8 cellular contexts compared by ENCODE assay signal in the genomic region with DNA sequence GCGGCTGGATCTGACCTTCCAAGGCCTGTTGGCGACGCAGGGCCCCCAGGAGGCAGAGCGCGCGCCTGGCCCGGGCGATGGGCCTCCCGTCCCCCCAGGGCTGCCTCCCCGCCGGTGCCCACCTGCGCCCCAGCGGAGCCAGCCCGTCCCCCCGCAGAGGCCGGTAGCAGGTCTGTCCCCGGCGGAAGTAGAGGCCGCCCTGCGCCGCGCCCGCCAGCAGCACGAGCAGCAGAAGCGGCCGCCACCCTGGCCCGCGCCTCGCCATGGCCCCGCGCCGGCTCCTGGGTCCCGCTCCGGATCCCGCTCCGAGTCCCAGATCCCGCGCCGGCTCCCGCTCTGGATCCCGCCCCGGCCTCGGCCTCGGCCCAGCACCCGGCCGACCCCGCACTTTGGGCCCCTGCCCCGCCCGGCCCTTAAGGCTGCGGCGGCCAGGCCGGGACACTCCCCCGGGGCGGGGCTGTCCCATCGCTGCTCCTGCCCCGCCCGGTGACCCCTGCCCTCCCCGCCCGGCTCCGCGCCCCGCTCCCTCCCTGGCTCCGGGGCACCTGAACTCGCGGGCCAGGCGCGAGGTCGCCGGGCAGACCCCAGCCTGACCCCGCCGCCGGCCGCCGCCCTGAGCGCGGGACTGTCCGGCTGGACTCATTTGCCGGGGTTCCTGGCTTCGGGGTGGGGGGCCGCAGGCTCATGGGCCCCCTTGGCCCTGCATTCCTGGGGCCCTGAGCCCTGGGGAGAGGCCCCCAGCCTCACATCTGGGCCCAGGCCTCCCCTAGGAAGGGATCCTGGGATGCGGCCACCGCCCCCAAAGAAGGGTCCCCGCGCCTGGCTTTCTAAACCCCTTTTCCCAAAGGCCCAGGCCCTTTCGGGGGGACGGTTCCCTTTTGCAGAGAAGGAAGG. TPM values are rescaled to one million over a fixed set of nuclear protein-coding genes. Genes with fewer than 3 reads are reported as not detected.
A peak's percentile ranks its signal among the peaks of the same experiment; 100 is the strongest.
DNase-seq lines count a peak whose midpoint lies in the region; ATAC-seq, FAIRE-seq and TF ChIP-seq lines count a peak whose summit lies in the region.

A gene (minus strand): TSS at position 391 of the 894 bp plus-strand sequence. CDS start 126 bp downstream, at position 265.

- WGBS in right cardiac atrium = 9% methylated on average over 86 of the region's 86 CpGs

- no peaks in the 10 kb centered on the region for H3K9me3 ChIP-seq in astrocyte (ENCODE audit: insufficient read depth, low read depth, low read length)
- H3K9me3 ChIP-seq in right cardiac atrium (ENCODE audit: control insufficient read depth, low read length) = no peaks in the 10 kb centered on the region

- H2AFZ ChIP-seq in astrocyte (ENCODE audit: low read depth, low read length) = peak within 1 kb of the TSS; percentile 84

- H3K36me3 ChIP-seq in astrocyte (ENCODE audit: insufficient read depth, low read length) = no peaks in the 10 kb centered on the region

- H3K4me2 ChIP-seq in astrocyte (ENCODE audit: low read length) = peak within 1 kb of the TSS; percentile 93

- DNase-seq in CD14-positive monocyte (ENCODE audit: low spot score) (no peak), RPMI7951 (ENCODE audit: low read depth) (peak; percentile 72), astrocyte (ENCODE audit: low read depth) (no peak), right cardiac atrium (peak; percentile 80 to 93 (median 89)), sciatic nerve (ENCODE audit: low spot score) (peak; percentile 73)

- peaks cover 28% of the 10 kb centered on the region for H3K79me2 ChIP-seq in astrocyte (ENCODE audit: insufficient read depth, low read length)

- intact Hi-C loops in CD14-positive monocyte (cut with micrococcal nuclease) (loop anchor here (5.0 to 10.0 kb wide), 3 partner anchors 100 to 122 kb away; no protein-coding TSS in a partner anchor), right cardiac atrium (cut with DNase I) (no loop called here), sciatic nerve (cut with DNase I) (no loop called here)

- peaks cover 24% of the 10 kb centered on the region for H4K20me1 ChIP-seq in astrocyte (ENCODE audit: insufficient read depth, low read length)

- H3K9me3 Mint-ChIP-seq in CD14-positive monocyte (peaks cover 0 to 1% (median 0%) of the 10 kb centered on the region in 7 donors), astrocyte (ENCODE audit: unreplicated experiment) (no peaks in the 10 kb centered on the region)

- peaks cover 22 to 27% of the 10 kb centered on the region in 2 donors for H3K36me3 Mint-ChIP-seq in CD14-positive monocyte
- peaks cover 12% of the 10 kb centered on the region for H3K36me3 Mint-ChIP-seq in astrocyte (ENCODE audit: low read depth, unreplicated experiment)

- H3K27ac ChIP-seq in astrocyte (ENCODE audit: low read depth, low read length) (peak within 1 kb of the TSS; percentile 56), right cardiac atrium (ENCODE audit: low read length) (peak within 1 kb of the TSS; percentile 33)

- H3K4me3 ChIP-seq in astrocyte (ENCODE audit: insufficient read depth, low read depth, low read length) = peak within 1 kb of the TSS; percentile 60
- peak within 1 kb of the TSS; percentile 76 for H3K4me3 ChIP-seq in right cardiac atrium (ENCODE audit: low read length)

- TF ChIP-seq CTCF in CD14-positive monocyte (IDR thresholded peaks at IDR 0.05) (no peak), astrocyte (IDR thresholded peaks at IDR 0.05; ENCODE audit: insufficient read depth, low read depth, low read length) (no peak)

- H3K4me1 ChIP-seq in astrocyte (ENCODE audit: insufficient read depth, low read length) = peaks cover 40% of the 10 kb centered on the region
- H3K4me1 ChIP-seq in right cardiac atrium (ENCODE audit: control insufficient read depth, insufficient read depth, low read length) = peaks cover 12% of the 10 kb centered on the region

- FAIRE-seq in astrocyte (lab: Jason Lieb, UNC) = no peak

- H3K27me3 ChIP-seq in astrocyte (ENCODE audit: insufficient read depth, low read length) (no peaks in the 10 kb centered on the region), right cardiac atrium (ENCODE audit: control insufficient read depth, insufficient read depth) (no peaks in the 10 kb centered on the region)

- H3K27ac Mint-ChIP-seq in CD14-positive monocyte = peak within 1 kb of the TSS; percentile 98 to 100 (median 99)
- no peak within 1 kb of the TSS for H3K27ac Mint-ChIP-seq in astrocyte (ENCODE audit: unreplicated experiment)

- H3K4me1 Mint-ChIP-seq in CD14-positive monocyte = peaks cover 61% of the 10 kb centered on the region
- peaks cover 28% of the 10 kb centered on the region for H3K4me1 Mint-ChIP-seq in astrocyte (ENCODE audit: low read depth, unreplicated experiment)

- H3K9ac ChIP-seq in astrocyte (ENCODE audit: low read length) = peak within 1 kb of the TSS; percentile 83

- H3K27me3 Mint-ChIP-seq in CD14-positive monocyte (ENCODE audit: low read depth in 3 of 3) (peaks cover 0 to 6% (median 2%) of the 10 kb centered on the region in 3 donors), astrocyte (ENCODE audit: low read depth, unreplicated experiment) (no peaks in the 10 kb centered on the region)

- H3K4me3 Mint-ChIP-seq in CD14-positive monocyte (peak within 1 kb of the TSS; percentile 92 to 96), astrocyte (ENCODE audit: unreplicated experiment) (peak within 1 kb of the TSS; percentile 82)

- ATAC-seq in GM21825 (IDR thresholded peaks at IDR 0.05; ENCODE audit: unreplicated experiment) (peak; percentile 21), right cardiac atrium (peak; percentile 72 to 86), sciatic nerve (peak; percentile 67), HG03135 (IDR thresholded peaks at IDR 0.05; ENCODE audit: unreplicated experiment) (no peak), HG03457 (IDR thresholded peaks at IDR 0.05; ENCODE audit: unreplicated experiment) (no peak)

RNA-seq across cellular contexts. Expression of the gene that starts here (rescaled TPM):
- polyA plus RNA-seq in CD14-positive monocyte (10 to 100 TPM; 62.6 to 86.4 TPM), right cardiac atrium (149 TPM)
- 385 and 586 TPM in 2 replicates for total RNA-seq in RPMI7951 (2014; rRNA removed; shearing (Covaris generic))
- total RNA-seq in astrocyte (112 and 126 TPM in 2 replicates), right cardiac atrium (100 to 1,000 TPM; 136 to 166 (median 142) TPM), sciatic nerve (151 TPM)

Comparison
In these comparisons a context has a peak if more than half of its experiments do, and no peak if none do; other contexts are left out.
1. DNase-seq: peak in RPMI7951 (single experiment), right cardiac atrium (3 of 3) and sciatic nerve (single experiment); none in CD14-positive monocyte (single experiment) and astrocyte (single experiment).
2. ATAC-seq: peak in GM21825 (single experiment), right cardiac atrium (2 of 2) and sciatic nerve (single experiment); none in HG03135 (single experiment) and HG03457 (single experiment).
3. intact Hi-C loops: an anchor here in CD14-positive monocyte (5.0 to 10.0 kb wide); none called in right cardiac atrium and sciatic nerve.